1 cellular context compared by ENCODE assay signal in genomic region chr15:59104912-59105732, GRCh38.
TF ChIP-seq lines count a peak whose summit lies in the region.

Gene CCNB2, plus strand, starts transcription at chr15:59105146. Its CDS starts 123 bp downstream, at chr15:59105269.

TF ChIP-seq in K562, 482 proteins besides CTCF, POLR2A, EP300 and RAD21 (continued from another document and continues in another):
- TF ChIP-seq ELK1 (CRISPR knock-in tag; IDR thresholded peaks at IDR 0.05) (no peak), CBFA2T3 (IDR thresholded peaks at IDR 0.05) (no peak), TARDBP (IDR thresholded peaks at IDR 0.05) (no peak), FOXK2 (conservative IDR thresholded peaks at IDR 0.05 in 1 of 2, IDR thresholded peaks at IDR 0.05 in 1 of 2; ENCODE audit: low read depth in 2 of 2) (0 out of 4 replicates have a peak, but pooled peaks of 1 of the 2 experiments have one; percentile 18), BDP1 (IDR thresholded peaks at IDR 0.05; ENCODE audit: insufficient read depth, insufficient read length) (no peak), ZNF184 (CRISPR knock-in tag; IDR thresholded peaks at IDR 0.05) (no peak), RBM17 (IDR thresholded peaks at IDR 0.05; ENCODE audit: borderline replicate concordance, low read depth, low read length) (no peak), NONO (IDR thresholded peaks at IDR 0.05; ENCODE audit: low read depth in 2 of 2, low read length in 1 of 2) (peak in 1 of 2 experiments; percentile 29; a peak in 1 of 4 replicates), SAFB2 (IDR thresholded peaks at IDR 0.05; ENCODE audit: borderline replicate concordance, low read depth, low read length, severe bottlenecking) (no peak), STAG1 (CRISPR knock-in tag; IDR thresholded peaks at IDR 0.05; ENCODE audit: borderline replicate concordance) (no peak), PRPF4 (IDR thresholded peaks at IDR 0.05; ENCODE audit: insufficient read depth, low read depth, low read length, poor library complexity, severe bottlenecking) (peak; percentile 64), ZNF77 (CRISPR knock-in tag; IDR thresholded peaks at IDR 0.05) (no peak), XRCC5 (IDR thresholded peaks at IDR 0.05; ENCODE audit: low read depth, low read length) (no peak; the same call in 1 of the 2 replicates), TAF1 (IDR thresholded peaks at IDR 0.05; ENCODE audit: control insufficient read depth, extremely low read depth, insufficient read depth, low read length, severe bottlenecking) (peak; percentile 57), PTBP1 (IDR thresholded peaks at IDR 0.05; ENCODE audit: low read depth, low read length) (no peak), L3MBTL2 (IDR thresholded peaks at IDR 0.05) (peak; percentile 85), LARP7 (IDR thresholded peaks at IDR 0.05) (peak; percentile 64; the same call in 1 of the 2 replicates), NFYB (IDR thresholded peaks at IDR 0.05; ENCODE audit: extremely low read depth, insufficient read length) (peak; percentile 93), MTF1 (CRISPR knock-in tag; IDR thresholded peaks at IDR 0.05; ENCODE audit: borderline replicate concordance) (no peak), ZNF354B (CRISPR knock-in tag; IDR thresholded peaks at IDR 0.05) (no peak), PYGO2 (tag; IDR thresholded peaks at IDR 0.05) (no peak), ZNF133 (CRISPR knock-in tag; IDR thresholded peaks at IDR 0.05) (no peak), E2F6 (IDR thresholded peaks at IDR 0.05; ENCODE audit: borderline replicate concordance in 1 of 2, extremely low read depth in 1 of 2, insufficient read depth in 1 of 2, insufficient read length in 1 of 2, low read depth in 1 of 2, low read length in 1 of 2, poor library complexity in 1 of 2, severe bottlenecking in 1 of 2) (peak; percentile 67 to 87), ZNF717 (CRISPR knock-in tag; IDR thresholded peaks at IDR 0.05) (no peak), SP1 (CRISPR knock-in tag; IDR thresholded peaks at IDR 0.05) (peak; percentile 87), MBD2 (IDR thresholded peaks at IDR 0.05; ENCODE audit: borderline replicate concordance, low read depth) (peak; percentile 91), PHB (CRISPR knock-in tag; IDR thresholded peaks at IDR 0.05) (no peak), ZNF23 (CRISPR knock-in tag; IDR thresholded peaks at IDR 0.05) (no peak), ZNF124 (CRISPR knock-in tag; IDR thresholded peaks at IDR 0.05) (no peak), ZNF766 (CRISPR knock-in tag; conservative IDR thresholded peaks at IDR 0.05) (0 out of 2 replicates have a peak, but pooled peaks have one; percentile 11), SNIP1 (IDR thresholded peaks at IDR 0.05; ENCODE audit: low read depth) (no peak), YBX1 (IDR thresholded peaks at IDR 0.05) (no peak), SIRT6 (IDR thresholded peaks at IDR 0.05; ENCODE audit: low read depth, low read length) (no peak), ZNF212 (CRISPR knock-in tag; IDR thresholded peaks at IDR 0.05) (no peak), ZBTB9 (CRISPR knock-in tag; IDR thresholded peaks at IDR 0.05) (0 out of 2 replicates have a peak, but pooled peaks have one; percentile 43), POLR2G (IDR thresholded peaks at IDR 0.05; ENCODE audit: low read depth, low read length) (peak; percentile 98), CLOCK (CRISPR knock-in tag; IDR thresholded peaks at IDR 0.05; ENCODE audit: borderline replicate concordance) (no peak), PATZ1 (CRISPR knock-in tag; IDR thresholded peaks at IDR 0.05; ENCODE audit: borderline replicate concordance) (no peak), USF1 (CRISPR knock-in tag; IDR thresholded peaks at IDR 0.05) (peak; percentile 81), CEBPZ (IDR thresholded peaks at IDR 0.05; ENCODE audit: borderline replicate concordance, low read depth, low read length) (no peak), COPS2 (conservative IDR thresholded peaks at IDR 0.05) (no peak), THRA (IDR thresholded peaks at IDR 0.05) (no peak), CTBP1 (IDR thresholded peaks at IDR 0.05; ENCODE audit: borderline replicate concordance) (peak; percentile 46; the same call in 1 of the 2 replicates), STAT6 (CRISPR knock-in tag; IDR thresholded peaks at IDR 0.05) (no peak), MLX (CRISPR knock-in tag; conservative IDR thresholded peaks at IDR 0.05) (no peak), NFE2L1 (tag; IDR thresholded peaks at IDR 0.05; ENCODE audit: borderline replicate concordance, low read depth) (no peak), HIVEP1 (CRISPR knock-in tag; IDR thresholded peaks at IDR 0.05) (no peak), LEF1 (IDR thresholded peaks at IDR 0.05) (no peak), ZNF785 (CRISPR knock-in tag; IDR thresholded peaks at IDR 0.05) (no peak), NFXL1 (CRISPR knock-in tag; IDR thresholded peaks at IDR 0.05) (no peak), PML (IDR thresholded peaks at IDR 0.05; ENCODE audit: low read length) (peak; percentile 62; the same call in 1 of the 2 replicates), KHSRP (IDR thresholded peaks at IDR 0.05) (no peak), ARHGAP35 (IDR thresholded peaks at IDR 0.05; ENCODE audit: partially characterized antibody) (no peak), C11orf30 (IDR thresholded peaks at IDR 0.05; ENCODE audit: low read depth) (no peak), EZH2 (IDR thresholded peaks at IDR 0.05; ENCODE audit: borderline replicate concordance, low read depth, low read length) (no peak)
